1 cellular context compared by ENCODE assay signal in the genomic region with DNA sequence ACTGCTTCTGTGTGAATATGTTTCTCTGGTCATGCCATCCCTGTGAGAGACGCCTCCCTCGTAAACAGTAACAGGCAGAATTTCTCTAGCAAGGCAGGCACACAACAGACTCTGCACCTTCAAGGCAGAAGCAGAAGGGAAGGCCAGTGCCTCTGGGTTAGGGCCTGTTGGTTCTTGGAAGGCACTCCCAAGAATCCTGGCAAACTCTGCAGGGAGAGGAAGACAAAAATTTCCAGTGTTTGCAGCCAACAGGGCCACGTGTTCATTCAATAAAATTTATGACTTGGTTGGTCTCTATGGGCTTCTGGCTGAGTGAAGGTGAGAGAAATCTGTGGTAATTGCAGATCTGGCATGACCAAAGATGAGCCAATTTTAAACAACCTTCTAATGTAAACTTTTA.
TF ChIP-seq lines count a peak whose summit lies in the region.

No MANE protein-coding gene starts in this region.

TF ChIP-seq in GM23338, 12 proteins besides CTCF, POLR2A, EP300 and RAD21 (continued from another document):
- no peak for TF ChIP-seq EZH2phosphoT487 (IDR thresholded peaks at IDR 0.05; ENCODE audit: unreplicated experiment)
- TF ChIP-seq, protein P1, sequence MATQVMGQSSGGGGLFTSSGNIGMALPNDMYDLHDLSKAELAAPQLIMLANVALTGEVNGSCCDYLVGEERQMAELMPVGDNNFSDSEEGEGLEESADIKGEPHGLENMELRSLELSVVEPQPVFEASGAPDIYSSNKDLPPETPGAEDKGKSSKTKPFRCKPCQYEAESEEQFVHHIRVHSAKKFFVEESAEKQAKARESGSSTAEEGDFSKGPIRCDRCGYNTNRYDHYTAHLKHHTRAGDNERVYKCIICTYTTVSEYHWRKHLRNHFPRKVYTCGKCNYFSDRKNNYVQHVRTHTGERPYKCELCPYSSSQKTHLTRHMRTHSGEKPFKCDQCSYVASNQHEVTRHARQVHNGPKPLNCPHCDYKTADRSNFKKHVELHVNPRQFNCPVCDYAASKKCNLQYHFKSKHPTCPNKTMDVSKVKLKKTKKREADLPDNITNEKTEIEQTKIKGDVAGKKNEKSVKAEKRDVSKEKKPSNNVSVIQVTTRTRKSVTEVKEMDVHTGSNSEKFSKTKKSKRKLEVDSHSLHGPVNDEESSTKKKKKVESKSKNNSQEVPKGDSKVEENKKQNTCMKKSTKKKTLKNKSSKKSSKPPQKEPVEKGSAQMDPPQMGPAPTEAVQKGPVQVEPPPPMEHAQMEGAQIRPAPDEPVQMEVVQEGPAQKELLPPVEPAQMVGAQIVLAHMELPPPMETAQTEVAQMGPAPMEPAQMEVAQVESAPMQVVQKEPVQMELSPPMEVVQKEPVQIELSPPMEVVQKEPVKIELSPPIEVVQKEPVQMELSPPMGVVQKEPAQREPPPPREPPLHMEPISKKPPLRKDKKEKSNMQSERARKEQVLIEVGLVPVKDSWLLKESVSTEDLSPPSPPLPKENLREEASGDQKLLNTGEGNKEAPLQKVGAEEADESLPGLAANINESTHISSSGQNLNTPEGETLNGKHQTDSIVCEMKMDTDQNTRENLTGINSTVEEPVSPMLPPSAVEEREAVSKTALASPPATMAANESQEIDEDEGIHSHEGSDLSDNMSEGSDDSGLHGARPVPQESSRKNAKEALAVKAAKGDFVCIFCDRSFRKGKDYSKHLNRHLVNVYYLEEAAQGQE (IDR thresholded peaks at IDR 0.05; ENCODE audit: unreplicated experiment) = no peak
- TF ChIP-seq, protein P2, sequence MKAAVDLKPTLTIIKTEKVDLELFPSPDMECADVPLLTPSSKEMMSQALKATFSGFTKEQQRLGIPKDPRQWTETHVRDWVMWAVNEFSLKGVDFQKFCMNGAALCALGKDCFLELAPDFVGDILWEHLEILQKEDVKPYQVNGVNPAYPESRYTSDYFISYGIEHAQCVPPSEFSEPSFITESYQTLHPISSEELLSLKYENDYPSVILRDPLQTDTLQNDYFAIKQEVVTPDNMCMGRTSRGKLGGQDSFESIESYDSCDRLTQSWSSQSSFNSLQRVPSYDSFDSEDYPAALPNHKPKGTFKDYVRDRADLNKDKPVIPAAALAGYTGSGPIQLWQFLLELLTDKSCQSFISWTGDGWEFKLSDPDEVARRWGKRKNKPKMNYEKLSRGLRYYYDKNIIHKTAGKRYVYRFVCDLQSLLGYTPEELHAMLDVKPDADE (IDR thresholded peaks at IDR 0.05) = no peak
- no peak for TF ChIP-seq ZNF331 (CRISPR knock-in tag; IDR thresholded peaks at IDR 0.05; ENCODE audit: low read depth)
- no peak for TF ChIP-seq POLR2AphosphoS5 (IDR thresholded peaks at IDR 0.05; ENCODE audit: low read depth)
- TF ChIP-seq, protein P3, sequence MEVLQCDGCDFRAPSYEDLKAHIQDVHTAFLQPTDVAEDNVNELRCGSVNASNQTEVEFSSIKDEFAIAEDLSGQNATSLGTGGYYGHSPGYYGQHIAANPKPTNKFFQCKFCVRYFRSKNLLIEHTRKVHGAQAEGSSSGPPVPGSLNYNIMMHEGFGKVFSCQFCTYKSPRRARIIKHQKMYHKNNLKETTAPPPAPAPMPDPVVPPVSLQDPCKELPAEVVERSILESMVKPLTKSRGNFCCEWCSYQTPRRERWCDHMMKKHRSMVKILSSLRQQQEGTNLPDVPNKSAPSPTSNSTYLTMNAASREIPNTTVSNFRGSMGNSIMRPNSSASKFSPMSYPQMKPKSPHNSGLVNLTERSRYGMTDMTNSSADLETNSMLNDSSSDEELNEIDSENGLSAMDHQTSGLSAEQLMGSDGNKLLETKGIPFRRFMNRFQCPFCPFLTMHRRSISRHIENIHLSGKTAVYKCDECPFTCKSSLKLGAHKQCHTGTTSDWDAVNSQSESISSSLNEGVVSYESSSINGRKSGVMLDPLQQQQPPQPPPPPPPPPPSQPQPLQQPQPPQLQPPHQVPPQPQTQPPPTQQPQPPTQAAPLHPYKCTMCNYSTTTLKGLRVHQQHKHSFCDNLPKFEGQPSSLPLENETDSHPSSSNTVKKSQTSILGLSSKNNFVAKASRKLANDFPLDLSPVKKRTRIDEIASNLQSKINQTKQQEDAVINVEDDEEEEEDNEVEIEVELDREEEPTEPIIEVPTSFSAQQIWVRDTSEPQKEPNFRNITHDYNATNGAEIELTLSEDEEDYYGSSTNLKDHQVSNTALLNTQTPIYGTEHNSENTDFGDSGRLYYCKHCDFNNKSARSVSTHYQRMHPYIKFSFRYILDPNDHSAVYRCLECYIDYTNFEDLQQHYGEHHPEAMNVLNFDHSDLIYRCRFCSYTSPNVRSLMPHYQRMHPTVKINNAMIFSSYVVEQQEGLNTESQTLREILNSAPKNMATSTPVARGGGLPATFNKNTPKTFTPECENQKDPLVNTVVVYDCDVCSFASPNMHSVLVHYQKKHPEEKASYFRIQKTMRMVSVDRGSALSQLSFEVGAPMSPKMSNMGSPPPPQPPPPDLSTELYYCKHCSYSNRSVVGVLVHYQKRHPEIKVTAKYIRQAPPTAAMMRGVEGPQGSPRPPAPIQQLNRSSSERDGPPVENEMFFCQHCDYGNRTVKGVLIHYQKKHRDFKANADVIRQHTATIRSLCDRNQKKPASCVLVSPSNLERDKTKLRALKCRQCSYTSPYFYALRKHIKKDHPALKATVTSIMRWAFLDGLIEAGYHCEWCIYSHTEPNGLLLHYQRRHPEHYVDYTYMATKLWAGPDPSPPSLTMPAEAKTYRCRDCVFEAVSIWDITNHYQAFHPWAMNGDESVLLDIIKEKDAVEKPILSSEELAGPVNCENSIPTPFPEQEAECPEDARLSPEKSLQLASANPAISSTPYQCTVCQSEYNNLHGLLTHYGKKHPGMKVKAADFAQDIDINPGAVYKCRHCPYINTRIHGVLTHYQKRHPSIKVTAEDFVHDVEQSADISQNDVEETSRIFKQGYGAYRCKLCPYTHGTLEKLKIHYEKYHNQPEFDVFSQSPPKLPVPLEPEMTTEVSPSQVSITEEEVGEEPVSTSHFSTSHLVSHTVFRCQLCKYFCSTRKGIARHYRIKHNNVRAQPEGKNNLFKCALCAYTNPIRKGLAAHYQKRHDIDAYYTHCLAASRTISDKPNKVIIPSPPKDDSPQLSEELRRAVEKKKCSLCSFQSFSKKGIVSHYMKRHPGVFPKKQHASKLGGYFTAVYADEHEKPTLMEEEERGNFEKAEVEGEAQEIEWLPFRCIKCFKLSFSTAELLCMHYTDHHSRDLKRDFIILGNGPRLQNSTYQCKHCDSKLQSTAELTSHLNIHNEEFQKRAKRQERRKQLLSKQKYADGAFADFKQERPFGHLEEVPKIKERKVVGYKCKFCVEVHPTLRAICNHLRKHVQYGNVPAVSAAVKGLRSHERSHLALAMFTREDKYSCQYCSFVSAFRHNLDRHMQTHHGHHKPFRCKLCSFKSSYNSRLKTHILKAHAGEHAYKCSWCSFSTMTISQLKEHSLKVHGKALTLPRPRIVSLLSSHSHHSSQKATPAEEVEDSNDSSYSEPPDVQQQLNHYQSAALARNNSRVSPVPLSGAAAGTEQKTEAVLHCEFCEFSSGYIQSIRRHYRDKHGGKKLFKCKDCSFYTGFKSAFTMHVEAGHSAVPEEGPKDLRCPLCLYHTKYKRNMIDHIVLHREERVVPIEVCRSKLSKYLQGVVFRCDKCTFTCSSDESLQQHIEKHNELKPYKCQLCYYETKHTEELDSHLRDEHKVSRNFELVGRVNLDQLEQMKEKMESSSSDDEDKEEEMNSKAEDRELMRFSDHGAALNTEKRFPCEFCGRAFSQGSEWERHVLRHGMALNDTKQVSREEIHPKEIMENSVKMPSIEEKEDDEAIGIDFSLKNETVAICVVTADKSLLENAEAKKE (CRISPR knock-in tag; IDR thresholded peaks at IDR 0.05) = no peak
